In genomic region chr6:527989-528673, GRCh38 we compare ENCODE assay signal across 2 cellular contexts.
TF ChIP-seq lines count a peak whose summit lies in the region.

No MANE protein-coding gene starts in this region.

TF ChIP-seq in GM23338, 12 proteins besides CTCF, POLR2A, EP300 and RAD21 (continued from another document):
- no peak for TF ChIP-seq REST (IDR thresholded peaks at IDR 0.05; ENCODE audit: unreplicated experiment)
- TF ChIP-seq EZH2phosphoT487 (IDR thresholded peaks at IDR 0.05; ENCODE audit: unreplicated experiment): no peak
- TF ChIP-seq CREB1 (CRISPR knock-in tag; IDR thresholded peaks at IDR 0.05; ENCODE audit: low read depth): no peak
- no peak for TF ChIP-seq POLR2AphosphoS5 (IDR thresholded peaks at IDR 0.05; ENCODE audit: low read depth)
- no peak for TF ChIP-seq NANOG (IDR thresholded peaks at IDR 0.05; ENCODE audit: borderline replicate concordance)
- TF ChIP-seq JUNB (IDR thresholded peaks at IDR 0.05; ENCODE audit: unreplicated experiment): no peak
- TF ChIP-seq ZNF462 (CRISPR knock-in tag; IDR thresholded peaks at IDR 0.05): no peak
- no peak for TF ChIP-seq ETS1 (IDR thresholded peaks at IDR 0.05)
- no peak for TF ChIP-seq ZNF114 (CRISPR knock-in tag; IDR thresholded peaks at IDR 0.05)
- TF ChIP-seq ZNF331 (CRISPR knock-in tag; IDR thresholded peaks at IDR 0.05; ENCODE audit: low read depth): no peak
TF ChIP-seq in GM23338: peak in this region for 0.

TF ChIP-seq in K562, 482 proteins besides CTCF, POLR2A, EP300 and RAD21 (continued from another document):
- TF ChIP-seq PRDM10 (IDR thresholded peaks at IDR 0.05; ENCODE audit: partially characterized antibody): no peak
TF ChIP-seq in K562: peak in this region for 0.
